ENCODE assay signal across 33 cellular contexts in the genomic region with DNA sequence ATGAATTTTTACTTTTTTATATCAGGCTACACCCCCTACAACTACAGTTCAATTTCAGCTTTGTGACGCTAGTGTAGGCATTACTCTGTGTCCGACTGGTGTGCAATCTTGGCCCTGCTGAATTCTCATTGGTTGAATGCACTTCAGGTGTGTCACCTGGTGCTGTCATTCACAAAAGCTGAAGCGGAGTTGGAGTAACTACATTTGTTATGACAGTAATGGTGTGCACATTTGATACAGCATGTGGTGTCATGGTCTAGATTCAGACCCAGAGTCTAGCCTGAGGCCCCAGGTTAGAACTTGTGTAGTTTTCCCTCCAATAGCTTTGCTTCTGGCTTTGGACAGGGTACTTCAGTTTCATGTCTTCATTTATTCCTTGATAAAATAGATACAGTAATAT.
"Had no signal": no experiment of that assay in that cellular context is flagged by ENCODE, and none has a peak within 500 bp of the region (broad histone marks: within the 10 kb centered on the region; RNA-seq: fewer than 3 reads in every experiment).

No MANE protein-coding gene starts in this region.

- ATAC-seq: activated CD8-positive, alpha-beta T cell treated with anti-CD3 and anti-CD28 coated beads, Interleukin-2, amount 10 ng/mL, durations not matched to agents 7 days and 5 days; activated naive CD4-positive, alpha-beta T cell treated with anti-CD3 and anti-CD28 coated beads, Interleukin-2, amount 50 U/mL, for 72 hours; activated T-cell treated with anti-CD3 and anti-CD28 coated beads, Interleukin-2, amount 50 U/mL, for 4 hours; body of pancreas; PC-3; SK-N-SH treated with all-trans-retinoic acid at 6 μM for 48 hours had no signal

- H3K4me1 ChIP-seq: adrenal gland, body of pancreas, breast epithelium, Peyer's patch had no signal

- H3K4me3 ChIP-seq: adrenal gland, body of pancreas, breast epithelium, MG63, Peyer's patch had no signal

- H3K27me3 ChIP-seq: Peyer's patch had no signal

- H3K9me3 ChIP-seq: adrenal gland, body of pancreas, breast epithelium, MG63, Peyer's patch had no signal

- H3K36me3 ChIP-seq: adrenal gland, breast epithelium, MG63, Peyer's patch, WERI-Rb-1 had no signal

- DNase-seq: activated CD4-positive, alpha-beta T cell treated with anti-CD3 and anti-CD28 coated beads for 1 hour; activated CD4-positive, alpha-beta T cell treated with anti-CD3 and anti-CD28 coated beads, Interleukin-2, amount 10 ng/mL, durations not matched to agents 7 days and 5 days; activated CD4-positive, alpha-beta T cell treated with anti-CD3 and anti-CD28 coated beads, Interleukin-2, amount 50 U/mL, for 48 hours; activated CD4-positive, CD25-positive, alpha-beta regulatory T cell; activated CD8-positive, alpha-beta T cell treated with anti-CD3 and anti-CD28 coated beads, Interleukin-2, amount 10 ng/mL, durations not matched to agents 7 days and 5 days; activated gamma-delta T cell treated with Interleukin-2 at 50 U/mL for 16 hours; activated naive CD4-positive, alpha-beta T cell treated with anti-CD3 and anti-CD28 coated beads for 36 hours; activated T-cell treated with anti-CD3 and anti-CD28 coated beads, Interleukin-2, amount 50 U/mL, for 4 hours; adrenal gland; body of pancreas; cerebellar nuclear complex; Kasumi-1; KG1; MG63; NCI-H1048; NCI-H1105 treated with DMSO at 0.1 percent for 48 hours; NCI-H1694; NCI-H1930; NCI-H2081 treated with DMSO at 0.1 percent for 48 hours; NCI-H2227 treated with DMSO at 0.1 percent for 48 hours; NCI-H446; NCI-H510A treated with DMSO at 0.1 percent for 48 hours; PC-3; Peyer's patch; RPMI8226; SHP77 treated with DMSO at 0.1 percent for 48 hours; SW 1271; T-helper 1 cell; WERI-Rb-1 had no signal

- H3K27ac ChIP-seq: adrenal gland, body of pancreas, breast epithelium, Peyer's patch, WERI-Rb-1 had no signal

- FAIRE-seq: astrocyte had no signal
